ENCODE assay signal across 8 cellular contexts in genomic region chr5:36875051-36875788, GRCh38.
A peak's percentile ranks its signal among the peaks of the same experiment; 100 is the strongest.
DNase-seq lines count a peak whose midpoint lies in the region; ATAC-seq, FAIRE-seq and TF ChIP-seq lines count a peak whose summit lies in the region.

No MANE protein-coding gene starts in this region.

- H3K27me3 ChIP-seq in muscle layer of duodenum (ENCODE audit: low read depth, low read length), result no peaks in the 10 kb centered on the region

- DNase-seq in AG08396 (ENCODE audit: low spot score) (peak; percentile 48), NCI-H748 (lab: John Stamatoyannopoulos, UW; ENCODE audit: unreplicated experiment) (peak; percentile 71), activated T-cell treated with anti-CD3 and anti-CD28 coated beads for 48 hours (ENCODE audit: low read depth) (peak; percentile 37), erythroblast (lab: John Stamatoyannopoulos, UW) (peak; percentile 85 to 87), D721Med (ENCODE audit: insufficient read length, low spot score) (no peak)

- H3K4me1 Mint-ChIP-seq in stimulated activated naive CD8-positive, alpha-beta T cell treated with anti-CD3 and anti-CD28 coated beads, Interleukin-15, Interleukin-2, amounts not matched to agents 100 ng/mL and 50 ng/mL, for 24 hours (ENCODE audit: low read depth), result peaks cover 63% of the 10 kb centered on the region

- H3K9me3 ChIP-seq in muscle layer of duodenum (ENCODE audit: control insufficient read depth in 1 of 2, low read length in 2 of 2), result no peaks in the 10 kb centered on the region

- TF ChIP-seq CTCF in D721Med (IDR thresholded peaks at IDR 0.05; ENCODE audit: insufficient read depth, missing control alignments), result no peak

- H3K36me3 Mint-ChIP-seq in stimulated activated naive CD8-positive, alpha-beta T cell treated with anti-CD3 and anti-CD28 coated beads, Interleukin-15, Interleukin-2, amounts not matched to agents 100 ng/mL and 50 ng/mL, for 24 hours (ENCODE audit: low read depth), result peaks cover 14% of the 10 kb centered on the region

- no peaks in the 10 kb centered on the region for H3K27me3 Mint-ChIP-seq in stimulated activated naive CD8-positive, alpha-beta T cell treated with anti-CD3 and anti-CD28 coated beads, Interleukin-15, Interleukin-2, amounts not matched to agents 100 ng/mL and 50 ng/mL, for 24 hours

- peak overlapping the region; percentile 98 for H3K4me3 Mint-ChIP-seq in stimulated activated naive CD8-positive, alpha-beta T cell treated with anti-CD3 and anti-CD28 coated beads, Interleukin-15, Interleukin-2, amounts not matched to agents 100 ng/mL and 50 ng/mL, for 24 hours

- peaks cover 0 to 14% of the 10 kb centered on the region in 2 donors for H3K36me3 ChIP-seq in muscle layer of duodenum (ENCODE audit: control insufficient read depth in 1 of 2, insufficient read depth in 2 of 2, low read length in 2 of 2)

- H3K27ac ChIP-seq in muscle layer of duodenum (ENCODE audit: low read length), result peak overlapping the region; percentile 86

- peak overlapping the region; percentile 98 for H3K27ac Mint-ChIP-seq in stimulated activated naive CD8-positive, alpha-beta T cell treated with anti-CD3 and anti-CD28 coated beads, Interleukin-15, Interleukin-2, amounts not matched to agents 100 ng/mL and 50 ng/mL, for 24 hours

- TF ChIP-seq POLR2A in erythroblast (IDR thresholded peaks at IDR 0.05; ENCODE audit: low read length), result peak; percentile 35

- peak overlapping the region; percentile 86 to 95 for H3K4me3 ChIP-seq in muscle layer of duodenum (ENCODE audit: low read depth in 1 of 2, low read length in 2 of 2)

- FAIRE-seq in D721Med (lab: Jason Lieb, UNC), result no peak

- ATAC-seq in GM21447 (IDR thresholded peaks at IDR 0.05; ENCODE audit: unreplicated experiment), result peak; percentile 14

- H3K4me1 ChIP-seq in muscle layer of duodenum (ENCODE audit: control insufficient read depth in 1 of 2, insufficient read depth in 2 of 2, low read length in 2 of 2), result peaks cover 8 to 31% of the 10 kb centered on the region in 2 donors

- H3K9me3 Mint-ChIP-seq in stimulated activated naive CD8-positive, alpha-beta T cell treated with anti-CD3 and anti-CD28 coated beads, Interleukin-15, Interleukin-2, amounts not matched to agents 100 ng/mL and 50 ng/mL, for 24 hours, result peaks cover 3% of the 10 kb centered on the region
